Comparison of ENCODE assay signal across 1 cellular context in genomic region chr13:98493035-98493401, GRCh38.
TF ChIP-seq lines count a peak whose summit lies in the region.

No MANE protein-coding gene starts in this region.

TF ChIP-seq in A549, 52 proteins besides CTCF, POLR2A, EP300 and RAD21 (continued from another document):
- TF ChIP-seq REST (IDR thresholded peaks at IDR 0.05) (no peak), JUN (IDR thresholded peaks at IDR 0.05) (no peak), RNF2 (IDR thresholded peaks at IDR 0.05; ENCODE audit: borderline replicate concordance, low read depth) (no peak), MAX (IDR thresholded peaks at IDR 0.05) (no peak), EHF (CRISPR knock-in tag; IDR thresholded peaks at IDR 0.05) (no peak), ESRRA (IDR thresholded peaks at IDR 0.05; ENCODE audit: borderline replicate concordance, low read length) (no peak), HES2 (IDR thresholded peaks at IDR 0.05) (no peak), ZC3H11A (IDR thresholded peaks at IDR 0.05) (no peak), KDM1A (IDR thresholded peaks at IDR 0.05; ENCODE audit: low read depth) (no peak), ATOH8 (CRISPR knock-in tag; IDR thresholded peaks at IDR 0.05; ENCODE audit: low read depth) (no peak), FOXS1 (CRISPR knock-in tag; IDR thresholded peaks at IDR 0.05) (no peak), MAZ (IDR thresholded peaks at IDR 0.05; ENCODE audit: borderline replicate concordance, low read depth, low read length) (no peak), CHD4 (IDR thresholded peaks at IDR 0.05; ENCODE audit: borderline replicate concordance) (no peak), MYC (IDR thresholded peaks at IDR 0.05; ENCODE audit: borderline replicate concordance, low read length) (no peak)
